1 cellular context compared by ENCODE assay signal in genomic region chr5:143093452-143094086, GRCh38.
TF ChIP-seq lines count a peak whose summit lies in the region.

No MANE protein-coding gene starts in this region.

TF ChIP-seq in GM12878, 131 proteins besides CTCF, POLR2A, EP300 and RAD21 (continued from another document):
- no peak for TF ChIP-seq ZBTB11 (CRISPR knock-in tag; IDR thresholded peaks at IDR 0.05)
TF ChIP-seq in GM12878: peak in this region for 5.
